Comparison of ENCODE assay signal across 13 cellular contexts in genomic region chr13:48151766-48152165, GRCh38. TPM values are rescaled to one million over a fixed set of nuclear protein-coding genes. Genes with fewer than 3 reads are reported as not detected.
DNase-seq lines count a peak whose midpoint lies in the region; ATAC-seq and TF ChIP-seq lines count a peak whose summit lies in the region.
"Had no signal": no experiment of that assay in that cellular context is flagged by ENCODE, and none has a peak within 500 bp of the region (broad histone marks: within the 10 kb centered on the region; RNA-seq: fewer than 3 reads in every experiment).

No MANE protein-coding gene starts in this region.

- no CpG with 5 or more reads among the region's 5 CpGs for WGBS in trophoblast cell (ENCODE audit: extremely low coverage, insufficient coverage, insufficient read length)

- no peak overlapping the region for H2AFZ ChIP-seq in trophoblast cell (ENCODE audit: insufficient read depth, low read length, poor library complexity)

- no peak overlapping the region for H4K12ac ChIP-seq in trophoblast cell (ENCODE audit: low read depth, low read length)

- peak; percentile 46 for DNase-seq in activated CD4-positive, alpha-beta T cell treated with anti-CD3 and anti-CD28 coated beads, Interleukin-2, amount 10 ng/mL, durations not matched to agents 24 days and 14 days
- DNase-seq in activated CD4-positive, alpha-beta T cell treated with anti-CD3 and anti-CD28 coated beads for 4 hours: no peak
- peak; percentile 45 for DNase-seq in NCI-H146 (lab: John Stamatoyannopoulos, UW)
- DNase-seq in astrocyte of the cerebellum (ENCODE audit: low read depth): peak; percentile 13
- peak; percentile 79 to 96 for DNase-seq in trophoblast cell
- DNase-seq in HCEC 1CT: no peak
- DNase-seq: activated CD4-positive, alpha-beta T cell treated with anti-CD3 and anti-CD28 coated beads for 1 hour; activated naive CD4-positive, alpha-beta T cell; heart left ventricle; left cardiac atrium; sigmoid colon had no signal

- no peak for TF ChIP-seq CTCF in astrocyte of the cerebellum (IDR thresholded peaks at IDR 0.05; ENCODE audit: low read depth, low read length, missing control alignments)

- no peak overlapping the region for H2AK5ac ChIP-seq in trophoblast cell (ENCODE audit: low read length)

- no peak overlapping the region for H3K4me2 ChIP-seq in trophoblast cell (ENCODE audit: low read length)

- no peak overlapping the region for H3K14ac ChIP-seq in trophoblast cell (ENCODE audit: low read length)

- peaks cover 37% of the 10 kb centered on the region for H3K4me1 Mint-ChIP-seq in activated CD4-positive, alpha-beta T cell treated with anti-CD3 and anti-CD28 coated beads, Interleukin-2, amount 10 ng/mL, durations not matched to agents 24 days and 14 days

- no peaks in the 10 kb centered on the region for H3K9me3 Mint-ChIP-seq in activated CD4-positive, alpha-beta T cell treated with anti-CD3 and anti-CD28 coated beads, Interleukin-2, amount 10 ng/mL, durations not matched to agents 24 days and 14 days

- H2BK120ac ChIP-seq in trophoblast cell (ENCODE audit: insufficient read depth, low read length, poor library complexity): no peak overlapping the region

- H3K27ac ChIP-seq in trophoblast cell (ENCODE audit: low read depth, low read length): no peak overlapping the region

- ATAC-seq in GM18907 (IDR thresholded peaks at IDR 0.05; ENCODE audit: unreplicated experiment) (no peak), HG03469 (IDR thresholded peaks at IDR 0.05; ENCODE audit: unreplicated experiment) (no peak)
- ATAC-seq: heart left ventricle, left cardiac atrium had no signal

- H2BK5ac ChIP-seq in trophoblast cell (ENCODE audit: low read depth, low read length, poor library complexity): no peak overlapping the region

- no peak overlapping the region for H4K8ac ChIP-seq in trophoblast cell (ENCODE audit: low read depth, low read length)

- intact Hi-C loops in activated CD4-positive, alpha-beta T cell treated with anti-CD3 and anti-CD28 coated beads, Interleukin-2, amount 10 ng/mL, durations not matched to agents 24 days and 14 days (cut with micrococcal nuclease): loop anchor here (10.0 kb wide), 1 partner anchor 413 kb away; no protein-coding TSS in a partner anchor

- H3K4ac ChIP-seq in trophoblast cell (ENCODE audit: low read depth, low read length): no peak overlapping the region

- no peaks in the 10 kb centered on the region for H3K27me3 ChIP-seq in trophoblast cell (ENCODE audit: insufficient read depth, low read length)
- H3K27me3 ChIP-seq: heart left ventricle, sigmoid colon had no signal

- no peaks in the 10 kb centered on the region for H3K27me3 Mint-ChIP-seq in activated CD4-positive, alpha-beta T cell treated with anti-CD3 and anti-CD28 coated beads, Interleukin-2, amount 10 ng/mL, durations not matched to agents 24 days and 14 days

- H2BK12ac ChIP-seq in trophoblast cell (ENCODE audit: low read length): no peak overlapping the region

- no peak overlapping the region for H3K27ac Mint-ChIP-seq in activated CD4-positive, alpha-beta T cell treated with anti-CD3 and anti-CD28 coated beads, Interleukin-2, amount 10 ng/mL, durations not matched to agents 24 days and 14 days

- peaks cover 3% of the 10 kb centered on the region for H3K79me1 ChIP-seq in trophoblast cell (ENCODE audit: low read length)

- no peak overlapping the region for H3K18ac ChIP-seq in trophoblast cell (ENCODE audit: low read length)

- H3K36me3 Mint-ChIP-seq in activated CD4-positive, alpha-beta T cell treated with anti-CD3 and anti-CD28 coated beads, Interleukin-2, amount 10 ng/mL, durations not matched to agents 24 days and 14 days (ENCODE audit: low read depth): peaks cover 3% of the 10 kb centered on the region

- H3K79me2 ChIP-seq in trophoblast cell (ENCODE audit: control insufficient read depth, insufficient read depth, low read length, poor library complexity): no peaks in the 10 kb centered on the region

- no peak overlapping the region for H4K91ac ChIP-seq in trophoblast cell (ENCODE audit: low read depth, low read length)

- in situ Hi-C loops in astrocyte of the cerebellum (cut with HindIII; ENCODE audit: low sequenced_read_pairs): no loop called here

- H3K36me3 ChIP-seq in trophoblast cell (ENCODE audit: control insufficient read depth in 1 of 2, insufficient read depth in 2 of 2, low read length in 2 of 2): no peaks in the 10 kb centered on the region
- H3K36me3 ChIP-seq: heart left ventricle, sigmoid colon had no signal

- no peak overlapping the region for H3K4me3 ChIP-seq in astrocyte of the cerebellum (ENCODE audit: low read depth, low read length)
- no peak overlapping the region for H3K4me3 ChIP-seq in trophoblast cell (ENCODE audit: low read depth, low read length)
- H3K4me3 ChIP-seq: heart left ventricle, sigmoid colon had no signal

- H3K4me1 ChIP-seq in trophoblast cell (ENCODE audit: control insufficient read depth in 1 of 2, insufficient read depth in 2 of 2, low read length in 2 of 2): peaks cover 3 to 8% of the 10 kb centered on the region in 2 experiments
- H3K4me1 ChIP-seq: sigmoid colon had no signal

- peak overlapping the region; percentile 42 for H3K4me3 Mint-ChIP-seq in activated CD4-positive, alpha-beta T cell treated with anti-CD3 and anti-CD28 coated beads, Interleukin-2, amount 10 ng/mL, durations not matched to agents 24 days and 14 days

- H3K23ac ChIP-seq in trophoblast cell (ENCODE audit: low read length): no peak overlapping the region

- no peak overlapping the region for H3K9ac ChIP-seq in trophoblast cell (ENCODE audit: low read length)

- peaks cover 1% of the 10 kb centered on the region for H3K9me3 ChIP-seq in trophoblast cell (ENCODE audit: insufficient read depth, low read depth, low read length)
- H3K9me3 ChIP-seq: heart left ventricle, sigmoid colon had no signal

RNA-seq across cellular contexts. Expression of gene MED4, which starts 56.9 kb away (rescaled TPM):
- 61.8 and 63.5 TPM in 2 replicates for total RNA-seq in activated CD4-positive, alpha-beta T cell treated with anti-CD3 and anti-CD28 coated beads, Interleukin-2, amount 10 ng/mL, durations not matched to agents 24 days and 14 days
- 35.3 and 35.8 TPM in 2 replicates for polyA plus RNA-seq in trophoblast cell (2013)

Comparison
In these comparisons a context has a peak if more than half of its experiments do, and no peak if none do; other contexts are left out.
1. DNase-seq: peak in activated CD4-positive, alpha-beta T cell treated with anti-CD3 and anti-CD28 coated beads, Interleukin-2, amount 10 ng/mL, durations not matched to agents 24 days and 14 days (single experiment), NCI-H146 (single experiment), astrocyte of the cerebellum (single experiment) and trophoblast cell (2 of 2); none in activated CD4-positive, alpha-beta T cell treated with anti-CD3 and anti-CD28 coated beads for 4 hours (0 of 2) and HCEC 1CT (single experiment).